ENCODE assay signal across 1 cellular context in genomic region chr2:165466386-165466785, GRCh38.
TF ChIP-seq lines count a peak whose summit lies in the region.

No MANE protein-coding gene starts in this region.

TF ChIP-seq in HepG2, 621 proteins besides CTCF, POLR2A, EP300 and RAD21 (continued from another document):
- peak; percentile 58 to 82; a peak in 3 of 4 replicates for TF ChIP-seq MAFK (conservative IDR thresholded peaks at IDR 0.05 in 1 of 2, IDR thresholded peaks at IDR 0.05 in 1 of 2; ENCODE audit: low read length in 2 of 2)
- no peak for TF ChIP-seq TARDBP (CRISPR knock-in tag; IDR thresholded peaks at IDR 0.05)
